Comparison of ENCODE assay signal across 8 cellular contexts in the genomic region with DNA sequence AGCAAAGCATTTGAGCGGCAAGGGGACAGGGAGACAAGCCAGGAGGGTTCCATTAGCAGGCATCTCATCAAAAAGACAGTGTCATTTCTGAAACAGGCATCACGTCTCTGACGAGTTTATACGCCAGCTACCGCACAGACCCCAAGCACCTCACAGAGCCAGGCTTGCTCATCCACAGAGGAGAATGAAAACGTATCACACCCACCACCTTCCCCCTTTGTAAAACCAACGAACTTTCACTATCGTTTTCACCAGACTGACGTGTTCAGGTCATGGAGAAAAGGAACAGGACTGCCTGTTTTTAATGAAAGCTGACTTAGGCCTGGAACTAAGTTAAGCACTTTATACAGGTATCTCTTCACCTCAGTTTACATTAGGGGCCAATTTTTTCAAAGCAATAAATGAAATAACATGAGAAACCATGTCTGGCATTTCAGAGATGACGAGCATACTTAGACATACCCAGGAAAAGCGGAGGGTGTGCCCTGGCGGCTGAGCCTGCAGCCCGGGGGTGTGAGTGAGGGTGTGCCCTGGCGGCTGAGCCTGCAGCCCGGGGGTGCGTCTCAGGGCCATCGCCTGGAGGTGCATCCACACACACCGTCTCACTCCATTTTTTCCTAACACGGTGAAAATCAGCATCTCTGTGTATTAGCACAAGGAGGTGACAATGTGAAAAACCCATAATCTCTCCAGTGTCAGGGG. TPM values are rescaled to one million over a fixed set of nuclear protein-coding genes. Genes with fewer than 3 reads are reported as not detected.
A peak's percentile ranks its signal among the peaks of the same experiment; 100 is the strongest.
DNase-seq lines count a peak whose midpoint lies in the region; ATAC-seq and TF ChIP-seq lines count a peak whose summit lies in the region.

No MANE protein-coding gene starts in this region.

- no peak for TF ChIP-seq CTCF in GM13977 (IDR thresholded peaks at IDR 0.05; ENCODE audit: extremely low read depth, insufficient read depth, missing control alignments)

- POLR2A ChIA-PET in naive thymus-derived CD8-positive, alpha-beta T cell (lab: Charles Lee), result no interaction called here

- peak overlapping the region in 9 of 10 donors; percentile 56 to 93 (median 89) for H3K27ac Mint-ChIP-seq in naive thymus-derived CD8-positive, alpha-beta T cell

- ATAC-seq in HG02678 (IDR thresholded peaks at IDR 0.05; ENCODE audit: unreplicated experiment), result peak; percentile 75
- ATAC-seq in naive thymus-derived CD8-positive, alpha-beta T cell, result peak; percentile 73 to 87

- peak overlapping the region; percentile 44 to 81 (median 64) for H3K4me3 Mint-ChIP-seq in naive thymus-derived CD8-positive, alpha-beta T cell

- H3K27me3 Mint-ChIP-seq in naive thymus-derived CD8-positive, alpha-beta T cell, result no peaks in the 10 kb centered on the region

- DNase-seq in GM13977 (ENCODE audit: low spot score), result peak; percentile 71
- DNase-seq in activated CD4-positive, alpha-beta T cell treated with anti-CD3 and anti-CD28 coated beads, Interleukin-2, amount 50 U/mL, for 48 hours, result peak; percentile 60 to 67
- peak in 4 of 10 donors; percentile 21 to 39 (median 31) for DNase-seq in naive thymus-derived CD8-positive, alpha-beta T cell
- DNase-seq in NOMO-1 treated with DMSO at 0.1 percent for 48 hours (lab: John Stamatoyannopoulos, UW; ENCODE audit: unreplicated experiment), result no peak
- DNase-seq in cerebellar nuclear complex (lab: John Stamatoyannopoulos, UW), result no peak
- DNase-seq in HPDE6-E6E7 (ENCODE audit: extremely low spot score), result no peak
- DNase-seq in 8988T, result no peak

- in situ Hi-C loops in GM13977 (cut with MboI; ENCODE audit: low pct_unique_long_range_greater_than_20kb, low sequenced_read_pairs, unreplicated experiment), result no loop called here

- H3K36me3 Mint-ChIP-seq in naive thymus-derived CD8-positive, alpha-beta T cell, result peaks cover 10 to 73% (median 27%) of the 10 kb centered on the region in 3 donors

- peaks cover 0 to 3% (median 1%) of the 10 kb centered on the region in 4 donors for H3K4me1 Mint-ChIP-seq in naive thymus-derived CD8-positive, alpha-beta T cell

- H3K9me3 Mint-ChIP-seq in naive thymus-derived CD8-positive, alpha-beta T cell, result no peaks in the 10 kb centered on the region

RNA-seq across cellular contexts. Expression of a gene that starts 41.9 kb away (rescaled TPM):
- 10 to 100 TPM; 29.4 to 29.9 TPM for total RNA-seq in naive thymus-derived CD8-positive, alpha-beta T cell
- polyA plus RNA-seq in naive thymus-derived CD8-positive, alpha-beta T cell, result 1 to 10 TPM; 6.7 to 9.3 (median 9.2) TPM

Comparison
In these comparisons a context has a peak if more than half of its experiments do, and no peak if none do; other contexts are left out.
1. DNase-seq: peak in GM13977 (single experiment) and activated CD4-positive, alpha-beta T cell treated with anti-CD3 and anti-CD28 coated beads, Interleukin-2, amount 50 U/mL, for 48 hours (2 of 2); none in NOMO-1 treated with DMSO at 0.1 percent for 48 hours (single experiment), cerebellar nuclear complex (0 of 2), HPDE6-E6E7 (single experiment) and 8988T (single experiment).